2 cellular contexts compared by ENCODE assay signal in the genomic region with DNA sequence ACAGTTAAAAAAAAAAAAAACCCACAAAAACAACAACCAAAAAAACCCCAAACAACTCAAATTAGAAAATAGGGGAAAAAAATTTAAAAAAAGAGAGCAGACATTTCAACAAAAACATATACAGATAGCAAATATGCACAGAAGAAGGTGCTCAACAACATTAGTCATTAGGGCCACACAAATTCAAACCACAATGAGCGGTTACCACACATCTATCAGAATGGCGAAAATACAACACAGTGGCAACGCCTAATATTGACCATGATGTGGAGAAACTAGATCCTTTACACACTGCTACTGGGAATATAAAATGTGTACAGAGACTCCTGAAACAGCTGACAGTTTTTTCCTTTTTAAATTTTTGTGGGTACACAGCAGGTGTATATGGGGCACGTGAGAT.
TF ChIP-seq lines count a peak whose summit lies in the region.

No MANE protein-coding gene starts in this region.

TF ChIP-seq in endothelial cell of umbilical vein, 7 proteins besides CTCF, POLR2A, EP300 and RAD21:
- no peak for TF ChIP-seq MYC (IDR thresholded peaks at IDR 0.05; ENCODE audit: low read depth, low read length)
- no peak for TF ChIP-seq JUN (IDR thresholded peaks at IDR 0.05; ENCODE audit: borderline replicate concordance, insufficient read depth, insufficient read length, low read depth)
- TF ChIP-seq FOS (IDR thresholded peaks at IDR 0.05; ENCODE audit: borderline replicate concordance, insufficient read depth, low read length): no peak
- no peak for TF ChIP-seq EZH2 (IDR thresholded peaks at IDR 0.05; ENCODE audit: borderline replicate concordance, low read depth, low read length, severe bottlenecking)
- TF ChIP-seq POLR2AphosphoS5 (IDR thresholded peaks at IDR 0.05; ENCODE audit: insufficient read depth, low read depth, low read length): no peak
- TF ChIP-seq GATA2 (IDR thresholded peaks at IDR 0.05; ENCODE audit: insufficient read depth, insufficient read length, low read depth, low read length): no peak
- TF ChIP-seq, protein P1, sequence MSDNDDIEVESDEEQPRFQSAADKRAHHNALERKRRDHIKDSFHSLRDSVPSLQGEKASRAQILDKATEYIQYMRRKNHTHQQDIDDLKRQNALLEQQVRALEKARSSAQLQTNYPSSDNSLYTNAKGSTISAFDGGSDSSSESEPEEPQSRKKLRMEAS (IDR thresholded peaks at IDR 0.05; ENCODE audit: insufficient read depth, insufficient read length): no peak

TF ChIP-seq in HepG2, 621 proteins besides CTCF, POLR2A, EP300 and RAD21:
- TF ChIP-seq ZFP36L2 (CRISPR knock-in tag; IDR thresholded peaks at IDR 0.05): no peak
- TF ChIP-seq ZNF101 (CRISPR knock-in tag; IDR thresholded peaks at IDR 0.05; ENCODE audit: borderline replicate concordance, low read depth): no peak
- TF ChIP-seq, protein P2, sequence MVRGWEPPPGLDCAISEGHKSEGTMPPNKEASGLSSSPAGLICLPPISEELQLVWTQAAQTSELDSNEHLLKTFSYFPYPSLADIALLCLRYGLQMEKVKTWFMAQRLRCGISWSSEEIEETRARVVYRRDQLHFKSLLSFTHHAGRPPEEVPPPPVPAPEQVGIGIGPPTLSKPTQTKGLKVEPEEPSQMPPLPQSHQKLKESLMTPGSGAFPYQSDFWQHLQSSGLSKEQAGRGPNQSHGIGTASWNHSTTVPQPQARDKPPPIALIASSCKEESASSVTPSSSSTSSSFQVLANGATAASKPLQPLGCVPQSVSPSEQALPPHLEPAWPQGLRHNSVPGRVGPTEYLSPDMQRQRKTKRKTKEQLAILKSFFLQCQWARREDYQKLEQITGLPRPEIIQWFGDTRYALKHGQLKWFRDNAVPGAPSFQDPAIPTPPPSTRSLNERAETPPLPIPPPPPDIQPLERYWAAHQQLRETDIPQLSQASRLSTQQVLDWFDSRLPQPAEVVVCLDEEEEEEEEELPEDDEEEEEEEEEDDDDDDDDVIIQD (CRISPR knock-in tag; IDR thresholded peaks at IDR 0.05; ENCODE audit: low read depth): no peak
